In genomic region chr6:3258201-3258600, GRCh38 we compare ENCODE assay signal across 8 cellular contexts. TPM values are rescaled to one million over a fixed set of nuclear protein-coding genes. Genes with fewer than 3 reads are reported as not detected.
DNase-seq lines count a peak whose midpoint lies in the region; ATAC-seq, FAIRE-seq and TF ChIP-seq lines count a peak whose summit lies in the region.

No MANE protein-coding gene starts in this region.

- POLR2A ChIA-PET in K562 (lab: Yijun Ruan, JAX), result interaction anchor here (0.5 to 1.0 kb wide), 2 partner anchors 49 to 1049 kb away, joined by 3 read pairs; no protein-coding TSS in a partner anchor

- peaks cover 10% of the 10 kb centered on the region for H3K9me3 Mint-ChIP-seq in type B pancreatic cell

- DNase-seq in heart left ventricle (no peak), Right ventricle myocardium superior (no peak), K562 (ENCODE audit: extremely low read depth in 1 of 4, low spot score in 3 of 4) (no peak), mesendoderm (no peak), type B pancreatic cell (ENCODE audit: extremely low spot score, unreplicated experiment) (no peak), NAMALWA (ENCODE audit: low spot score) (no peak)
- DNase-seq in activated CD4-positive, CD25-positive, alpha-beta regulatory T cell treated with anti-CD3 and anti-CD28 coated beads, Interleukin-2, amount 50 U/mL, for 72 hours, result no peak

- peak overlapping the region; percentile 73 for H3K4me2 ChIP-seq in K562 (ENCODE audit: insufficient read depth, low read length)
- peak overlapping the region; percentile 25 for H3K4me2 ChIP-seq in mesendoderm (ENCODE audit: low read length)

- H3K79me2 ChIP-seq in K562 (ENCODE audit: control insufficient read depth, insufficient read depth, low read length), result peaks cover 45% of the 10 kb centered on the region
- peaks cover 39% of the 10 kb centered on the region for H3K79me2 ChIP-seq in mesendoderm (ENCODE audit: control insufficient read depth, insufficient read depth, low read length)

- no peak for TF ChIP-seq EP300 in K562 (IDR thresholded peaks at IDR 0.05; ENCODE audit: low read length)

- peaks cover 17% of the 10 kb centered on the region for H3K27me3 Mint-ChIP-seq in type B pancreatic cell

- in situ Hi-C loops in K562 (cut with MboI), result loop anchor here (10.0 kb wide), 1 partner anchor 263 kb away; the partner anchor contains the start of gene NQO2

- no peak overlapping the region for H4K8ac ChIP-seq in mesendoderm (ENCODE audit: low read depth, low read length)

- H3K9ac ChIP-seq in K562 (ENCODE audit: insufficient read depth in 1 of 2, low read depth in 2 of 2, low read length in 2 of 2), result peak overlapping the region; percentile 37 to 90
- H3K9ac ChIP-seq in mesendoderm (ENCODE audit: low read length), result peak overlapping the region; percentile 36

- peaks cover 7% of the 10 kb centered on the region for H3K79me1 ChIP-seq in mesendoderm (ENCODE audit: low read length)

- H2AFZ ChIP-seq in K562 (ENCODE audit: low read depth, low read length), result peak overlapping the region; percentile 88

- no peak overlapping the region for H3K23ac ChIP-seq in mesendoderm (ENCODE audit: low read length)

- H3K36me3 Mint-ChIP-seq in type B pancreatic cell, result no peaks in the 10 kb centered on the region

- peak overlapping the region; percentile 76 for H3K4me3 Mint-ChIP-seq in type B pancreatic cell

- no peak overlapping the region for H4K5ac ChIP-seq in mesendoderm (ENCODE audit: low read length)

- peaks cover 19% of the 10 kb centered on the region for H4K20me1 ChIP-seq in K562 (replicated peaks; ENCODE audit: control insufficient read depth, insufficient read depth, low read length)

- TF ChIP-seq CTCF in heart left ventricle (IDR thresholded peaks at IDR 0.05) (no peak), K562 (IDR thresholded peaks at IDR 0.05 in 2 of 3, conservative IDR thresholded peaks at IDR 0.05 in 1 of 3; ENCODE audit: insufficient read depth in 2 of 3, low read depth in 1 of 3, low read length in 3 of 3) (no peak), type B pancreatic cell (conservative IDR thresholded peaks at IDR 0.05) (no peak)

- BruUV-seq in K562 (replicated peaks; lab: Mats Ljungman, UMichigan), result no TSS peak

- peaks cover 0 to 1% (median 0%) of the 10 kb centered on the region in 9 donors for H3K36me3 ChIP-seq in heart left ventricle
- peaks cover 28% of the 10 kb centered on the region for H3K36me3 ChIP-seq in K562 (ENCODE audit: control insufficient read depth, insufficient read depth, low read length)
- H3K36me3 ChIP-seq in mesendoderm (ENCODE audit: control insufficient read depth, insufficient read depth, low read length), result no peaks in the 10 kb centered on the region

- H3K4ac ChIP-seq in mesendoderm (ENCODE audit: low read depth, low read length), result no peak overlapping the region

- H2AK5ac ChIP-seq in mesendoderm (ENCODE audit: low read length), result no peak overlapping the region

- no peak overlapping the region for H2BK15ac ChIP-seq in mesendoderm (replicated peaks; ENCODE audit: low read depth)

- TF ChIP-seq RAD21 in K562 (CRISPR knock-in tag; conservative IDR thresholded peaks at IDR 0.05 in 1 of 2, IDR thresholded peaks at IDR 0.05 in 1 of 2), result no peak

- no peaks in the 10 kb centered on the region for H3K27me3 ChIP-seq in heart left ventricle
- no peaks in the 10 kb centered on the region for H3K27me3 ChIP-seq in K562 (ENCODE audit: control insufficient read depth in 2 of 2, insufficient read depth in 2 of 2, low read length in 2 of 2)
- no peaks in the 10 kb centered on the region for H3K27me3 ChIP-seq in mesendoderm (ENCODE audit: insufficient read depth, low read length, poor library complexity)

- H3K9me1 ChIP-seq in K562 (ENCODE audit: control insufficient read depth, insufficient read depth, low read length), result peaks cover 8% of the 10 kb centered on the region

- peak overlapping the region; percentile 44 for H3K56ac ChIP-seq in mesendoderm (ENCODE audit: low read length)

- ATAC-seq in heart left ventricle, result no peak
- ATAC-seq in Right ventricle myocardium superior (ENCODE audit: poor library complexity), result no peak
- ATAC-seq in K562, result no peak
- ATAC-seq in HG02852 (IDR thresholded peaks at IDR 0.05; ENCODE audit: unreplicated experiment), result no peak

- intact Hi-C loops in heart left ventricle (cut with DNase I) (loop anchor here in 7 of 10 donors (2.0 to 10.0 kb wide), 3 partner anchors 93 to 263 kb away; partner anchors contain the start of gene NQO2 (in 3 of the 7)), Right ventricle myocardium superior (cut with DNase I) (no loop called here), K562 (cut with micrococcal nuclease) (loop anchor here (2.0 to 10.0 kb wide), 2 partner anchors 131 to 263 kb away; partner anchors contain the start of gene NQO2)

- CTCF ChIA-PET in K562 (lab: Yijun Ruan, JAX; ENCODE audit: low intra/inter-chr PET ratio), result interaction anchor here (0.6 to 1.4 kb wide), 3 partner anchors 132 to 252 kb away, joined by 4 to 5 read pairs (median 4); no protein-coding TSS in a partner anchor

- H2BK5ac ChIP-seq in mesendoderm (ENCODE audit: low read length), result no peak overlapping the region

- H2BK120ac ChIP-seq in mesendoderm (ENCODE audit: low read depth, low read length), result no peak overlapping the region

- H3K27ac Mint-ChIP-seq in type B pancreatic cell, result no peak overlapping the region

- TF ChIP-seq POLR2A in heart left ventricle (IDR thresholded peaks at IDR 0.05) (no peak), K562 (conservative IDR thresholded peaks at IDR 0.05) (no peak)

- FAIRE-seq in K562 (lab: Jason Lieb, UNC), result no peak

- 56 to 62% (median 58%) methylated on average over 12 of the region's 12 CpGs for WGBS in heart left ventricle, 4 donors
- 44% methylated on average over 12 of the region's 12 CpGs for whole genome bisulfite sequencing in K562 (ENCODE audit: insufficient coverage, low coverage, missing lambda C conversion rate)
- WGBS in mesendoderm (ENCODE audit: extremely low coverage, insufficient coverage, low lambda C conversion rate), result no CpG with 5 or more reads among the region's 12 CpGs

- H3K27ac ChIP-seq in heart left ventricle (peak overlapping the region in 9 of 12 donors; percentile 59 to 85 (median 82)), K562 (ENCODE audit: extremely low read depth, low read depth, low read length) (peak overlapping the region; percentile 38; the same call in 1 of the 3 replicates), mesendoderm (ENCODE audit: low read depth, low read length) (no peak overlapping the region)

- H3K9me3 ChIP-seq in heart left ventricle, result no peaks in the 10 kb centered on the region
- no peaks in the 10 kb centered on the region for H3K9me3 ChIP-seq in K562 (replicated peaks; ENCODE audit: control insufficient read depth, insufficient read depth, low read depth, low read length)

- H3K18ac ChIP-seq in mesendoderm (ENCODE audit: low read length), result no peak overlapping the region

- H3K4me1 ChIP-seq in heart left ventricle, result peaks cover 0 to 37% (median 18%) of the 10 kb centered on the region in 12 donors
- peaks cover 35 to 42% of the 10 kb centered on the region in 2 experiments for H3K4me1 ChIP-seq in K562 (replicated peaks in 1 of 2; ENCODE audit: control insufficient read depth in 2 of 2, insufficient read depth in 2 of 2, low read length in 2 of 2)
- H3K4me1 ChIP-seq in mesendoderm (ENCODE audit: control insufficient read depth, low read depth, low read length), result peaks cover 3% of the 10 kb centered on the region

- peaks cover 20% of the 10 kb centered on the region for H3K4me1 Mint-ChIP-seq in type B pancreatic cell (ENCODE audit: unreplicated experiment)

- H3K4me3 ChIP-seq in heart left ventricle (peak overlapping the region; percentile 60 to 99 (median 94)), K562 (peak overlapping the region; percentile 94), mesendoderm (ENCODE audit: low read length) (no peak overlapping the region)

RNA-seq across cellular contexts. Expression of gene PSMG4, which starts 0.5 kb away (rescaled TPM):
- total RNA-seq in heart left ventricle (10 to 100 TPM in 4 of 9 donors, 1 to 10 TPM in 5; 6.2 to 12.6 (median 9.7) TPM), Right ventricle myocardium superior (8.9 TPM), K562 (2014; rRNA removed) (123 and 126 TPM in 2 replicates), K562 (2014; rRNA removed; fragmentation: Illumina TruSeq; extraction: Trizol) (41.4 and 42.7 TPM in 2 replicates), K562 (2015; rRNA removed; fragmentation: Illumina TruSeq; extraction: Trizol) (52.0 and 56.4 TPM in 2 replicates), K562 (2021) (74.4 and 81.6 TPM in 2 replicates), type B pancreatic cell (ENCODE audit: low replicate concordance) (18.1 and 24.1 TPM in 2 replicates)
- polyA plus RNA-seq in heart left ventricle (10 to 100 TPM in 1 of 2 donors, 1 to 10 TPM in 1; 8.7 to 21.7 TPM), K562 (2011; rRNA removed) (62.2 and 64.5 TPM in 2 replicates), K562 (2014; fragmentation: Illumina TruSeq; extraction: Trizol) (29.0 and 49.1 TPM in 2 replicates), K562 (2014; fragmentation: Nextera tagmentation; extraction: Ambion mirVana) (10 to 100 TPM; 12.9 to 19.4 TPM), K562 (2014; rRNA removed) (165 and 185 TPM in 2 replicates)
- total RNA-seq in K562 (2011; cell fraction: chromatin; rRNA removed; ENCODE audit: low replicate concordance), result 101 and 118 TPM in 2 replicates
- total RNA-seq in K562 (2011; cell fraction: nucleolus; rRNA removed), result 85.9 and 99.7 TPM in 2 replicates
- total RNA-seq in K562 (2011; cell fraction: nucleoplasm; rRNA removed), result 97.7 and 105 TPM in 2 replicates
- polyA plus RNA-seq in K562 (2011; cell fraction: cytosol; rRNA removed), result 83.4 and 238 TPM in 2 replicates
- 74.0 and 91.4 TPM in 2 replicates for polyA plus RNA-seq in K562 (2011; cell fraction: nucleus; rRNA removed)
- 79.5 and 80.8 TPM in 2 replicates for polyA plus RNA-seq in K562 (2012)
- 30.7 and 32.6 TPM in 2 replicates for polyA minus RNA-seq in K562 (2011; rRNA and poly(A)+ RNA removed)
- 14.1 and 15.7 TPM in 2 replicates for polyA minus RNA-seq in K562 (2011; cell fraction: cytosol; rRNA and poly(A)+ RNA removed)
- 39.4 and 48.7 TPM in 2 replicates for polyA minus RNA-seq in K562 (2011; cell fraction: nucleus; rRNA and poly(A)+ RNA removed)
- 53.4 TPM for polyA plus RNA-seq in mesendoderm (2013, experiment 1 of 2)
- 51.8 TPM for polyA plus RNA-seq in mesendoderm (2013, experiment 2 of 2)

RNA-seq across cellular contexts. Expression of gene TUBB2B, which starts 30.7 kb away (rescaled TPM):
- 1 to 10 TPM in 8 of 9 donors, under 1 TPM in 1; 0.90 to 3.4 (median 1.5) TPM for total RNA-seq in heart left ventricle
- 1 to 10 TPM; 1.1 to 2.8 TPM for polyA plus RNA-seq in heart left ventricle
- 1.3 TPM for total RNA-seq in Right ventricle myocardium superior
- 1.7 and 4.6 TPM in 2 replicates for total RNA-seq in K562 (2011; cell fraction: chromatin; rRNA removed; ENCODE audit: low replicate concordance)
- 5.0 and 6.5 TPM in 2 replicates for total RNA-seq in K562 (2011; cell fraction: nucleolus; rRNA removed)
- total RNA-seq in K562 (2011; cell fraction: nucleoplasm; rRNA removed), result 3.4 and 3.9 TPM in 2 replicates
- 6.4 and 7.3 TPM in 2 replicates for total RNA-seq in K562 (2014; rRNA removed)
- 1.6 and 2.3 TPM in 2 replicates for total RNA-seq in K562 (2014; rRNA removed; fragmentation: Illumina TruSeq; extraction: Trizol)
- 3.3 and 3.8 TPM in 2 replicates for total RNA-seq in K562 (2015; rRNA removed; fragmentation: Illumina TruSeq; extraction: Trizol)
- total RNA-seq in K562 (2021), result 5.1 and 5.8 TPM in 2 replicates
- polyA plus RNA-seq in K562 (2011; rRNA removed), result 9.7 and 14.5 TPM in 2 replicates
- polyA plus RNA-seq in K562 (2011; cell fraction: cytosol; rRNA removed), result 18.8 and 24.4 TPM in 2 replicates
- 5.8 and 7.2 TPM in 2 replicates for polyA plus RNA-seq in K562 (2011; cell fraction: nucleus; rRNA removed)
- 9.9 and 11.3 TPM in 2 replicates for polyA plus RNA-seq in K562 (2012)
- polyA plus RNA-seq in K562 (2014; fragmentation: Illumina TruSeq; extraction: Trizol), result 4.6 and 9.1 TPM in 2 replicates
- under 1 TPM; 0.11 to 0.18 TPM for polyA plus RNA-seq in K562 (2014; fragmentation: Nextera tagmentation; extraction: Ambion mirVana)
- 6.1 and 7.0 TPM in 2 replicates for polyA plus RNA-seq in K562 (2014; rRNA removed)
- 5.1 and 6.2 TPM in 2 replicates for polyA minus RNA-seq in K562 (2011; rRNA and poly(A)+ RNA removed)
- polyA minus RNA-seq in K562 (2011; cell fraction: cytosol; rRNA and poly(A)+ RNA removed), result 7.5 and 11.3 TPM in 2 replicates
- 2.7 and 6.1 TPM in 2 replicates for polyA minus RNA-seq in K562 (2011; cell fraction: nucleus; rRNA and poly(A)+ RNA removed)
- 1,328 TPM for polyA plus RNA-seq in mesendoderm (2013, experiment 1 of 2)
- 1,392 TPM for polyA plus RNA-seq in mesendoderm (2013, experiment 2 of 2)
- total RNA-seq in type B pancreatic cell (ENCODE audit: low replicate concordance), result 37.8 and 158 TPM in 2 replicates
